ENCODE assay signal across 1 cellular context in the genomic region with DNA sequence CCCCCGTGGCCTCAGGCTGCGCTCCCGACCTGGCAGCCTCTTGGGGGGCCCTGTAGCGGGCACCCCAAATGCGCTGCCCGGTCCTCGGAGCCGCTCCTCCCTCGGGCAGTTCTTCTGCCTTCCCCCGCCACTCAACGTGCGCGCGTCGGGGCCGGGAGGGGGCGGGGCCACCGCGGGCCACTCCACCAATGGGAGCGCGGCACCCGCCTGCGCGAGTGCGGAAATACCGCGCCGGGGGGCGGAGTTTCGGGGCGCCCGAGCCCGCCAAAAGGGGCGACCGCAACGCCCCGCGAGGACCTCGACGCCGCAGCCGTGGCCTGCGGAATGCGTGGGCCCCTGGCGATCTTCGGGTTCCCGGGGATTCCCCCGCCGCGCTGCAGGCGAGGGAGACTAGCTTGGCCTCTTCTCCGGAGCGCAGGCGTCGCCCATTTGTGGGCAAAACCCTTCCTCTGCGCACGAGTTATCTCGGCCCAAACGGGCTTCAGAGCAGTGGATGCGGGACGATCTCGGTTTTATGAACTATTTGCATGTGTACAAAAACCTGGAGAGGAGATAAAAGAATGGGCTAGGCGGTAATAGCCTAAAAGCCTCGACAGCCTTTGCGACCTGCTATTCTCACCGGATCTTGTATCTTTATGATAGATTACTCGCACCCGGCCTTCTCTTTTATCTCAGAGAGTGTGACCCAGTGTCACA.
TF ChIP-seq lines count a peak whose summit lies in the region.

A gene with protein sequence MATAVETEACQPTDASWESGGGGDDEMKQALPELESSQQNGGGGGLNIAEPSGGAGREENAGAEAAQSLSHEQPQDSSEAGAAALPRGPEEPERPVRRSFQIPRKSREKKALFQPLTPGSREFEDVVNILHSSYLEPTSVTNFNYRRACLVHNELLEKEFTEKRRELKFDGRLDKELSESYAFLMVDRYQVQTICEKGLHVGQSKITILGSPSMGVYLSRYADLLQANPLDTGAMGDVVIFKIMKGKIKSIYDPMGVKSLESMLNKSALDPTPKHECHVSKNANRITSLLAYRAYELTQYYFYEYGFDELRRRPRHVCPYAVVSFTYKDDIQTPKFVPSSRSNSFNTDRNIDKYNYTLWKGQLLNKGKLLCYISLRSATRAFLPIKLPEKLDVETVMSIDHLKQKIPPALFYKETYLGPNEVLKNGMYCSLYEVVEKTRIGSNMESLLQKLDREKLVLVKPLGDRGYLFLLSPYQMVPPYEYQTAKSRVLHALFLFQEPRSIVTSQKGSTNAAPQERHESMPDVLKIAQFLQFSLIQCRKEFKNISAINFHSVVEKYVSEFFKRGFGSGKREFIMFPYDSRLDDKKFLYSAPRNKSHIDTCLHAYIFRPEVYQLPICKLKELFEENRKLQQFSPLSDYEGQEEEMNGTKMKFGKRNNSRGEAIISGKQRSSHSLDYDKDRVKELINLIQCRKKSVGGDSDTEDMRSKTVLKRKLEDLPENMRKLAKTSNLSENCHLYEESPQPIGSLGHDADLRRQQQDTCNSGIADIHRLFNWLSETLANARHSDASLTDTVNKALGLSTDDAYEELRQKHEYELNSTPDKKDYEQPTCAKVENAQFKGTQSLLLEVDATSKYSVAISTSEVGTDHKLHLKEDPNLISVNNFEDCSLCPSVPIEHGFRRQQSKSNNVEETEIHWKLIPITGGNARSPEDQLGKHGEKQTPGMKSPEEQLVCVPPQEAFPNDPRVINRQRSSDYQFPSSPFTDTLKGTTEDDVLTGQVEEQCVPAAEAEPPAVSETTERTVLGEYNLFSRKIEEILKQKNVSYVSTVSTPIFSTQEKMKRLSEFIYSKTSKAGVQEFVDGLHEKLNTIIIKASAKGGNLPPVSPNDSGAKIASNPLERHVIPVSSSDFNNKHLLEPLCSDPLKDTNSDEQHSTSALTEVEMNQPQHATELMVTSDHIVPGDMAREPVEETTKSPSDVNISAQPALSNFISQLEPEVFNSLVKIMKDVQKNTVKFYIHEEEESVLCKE (N-terminal part only) (minus strand): TSS at position 144 of the 696 bp plus-strand sequence. CDS start 259 bp downstream, outside the sequence.

TF ChIP-seq in GM12878, 131 proteins besides CTCF, POLR2A, EP300 and RAD21 (continued from another document and continues in another):
- no peak for TF ChIP-seq RELB (IDR thresholded peaks at IDR 0.05; ENCODE audit: low read depth)
- TF ChIP-seq SUPT20H (IDR thresholded peaks at IDR 0.05; ENCODE audit: borderline replicate concordance, control insufficient read depth, low read depth, low read length), result no peak
- TF ChIP-seq BCLAF1 (IDR thresholded peaks at IDR 0.05), result no peak
- TF ChIP-seq BACH1 (IDR thresholded peaks at IDR 0.05; ENCODE audit: borderline replicate concordance), result no peak
- TF ChIP-seq, protein P1, sequence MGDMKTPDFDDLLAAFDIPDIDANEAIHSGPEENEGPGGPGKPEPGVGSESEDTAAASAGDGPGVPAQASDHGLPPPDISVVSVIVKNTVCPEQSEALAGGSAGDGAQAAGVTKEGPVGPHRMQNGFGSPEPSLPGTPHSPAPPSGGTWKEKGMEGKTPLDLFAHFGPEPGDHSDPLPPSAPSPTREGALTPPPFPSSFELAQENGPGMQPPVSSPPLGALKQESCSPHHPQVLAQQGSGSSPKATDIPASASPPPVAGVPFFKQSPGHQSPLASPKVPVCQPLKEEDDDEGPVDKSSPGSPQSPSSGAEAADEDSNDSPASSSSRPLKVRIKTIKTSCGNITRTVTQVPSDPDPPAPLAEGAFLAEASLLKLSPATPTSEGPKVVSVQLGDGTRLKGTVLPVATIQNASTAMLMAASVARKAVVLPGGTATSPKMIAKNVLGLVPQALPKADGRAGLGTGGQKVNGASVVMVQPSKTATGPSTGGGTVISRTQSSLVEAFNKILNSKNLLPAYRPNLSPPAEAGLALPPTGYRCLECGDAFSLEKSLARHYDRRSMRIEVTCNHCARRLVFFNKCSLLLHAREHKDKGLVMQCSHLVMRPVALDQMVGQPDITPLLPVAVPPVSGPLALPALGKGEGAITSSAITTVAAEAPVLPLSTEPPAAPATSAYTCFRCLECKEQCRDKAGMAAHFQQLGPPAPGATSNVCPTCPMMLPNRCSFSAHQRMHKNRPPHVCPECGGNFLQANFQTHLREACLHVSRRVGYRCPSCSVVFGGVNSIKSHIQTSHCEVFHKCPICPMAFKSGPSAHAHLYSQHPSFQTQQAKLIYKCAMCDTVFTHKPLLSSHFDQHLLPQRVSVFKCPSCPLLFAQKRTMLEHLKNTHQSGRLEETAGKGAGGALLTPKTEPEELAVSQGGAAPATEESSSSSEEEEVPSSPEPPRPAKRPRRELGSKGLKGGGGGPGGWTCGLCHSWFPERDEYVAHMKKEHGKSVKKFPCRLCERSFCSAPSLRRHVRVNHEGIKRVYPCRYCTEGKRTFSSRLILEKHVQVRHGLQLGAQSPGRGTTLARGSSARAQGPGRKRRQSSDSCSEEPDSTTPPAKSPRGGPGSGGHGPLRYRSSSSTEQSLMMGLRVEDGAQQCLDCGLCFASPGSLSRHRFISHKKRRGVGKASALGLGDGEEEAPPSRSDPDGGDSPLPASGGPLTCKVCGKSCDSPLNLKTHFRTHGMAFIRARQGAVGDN (IDR thresholded peaks at IDR 0.05), result peak; percentile 97
- no peak for TF ChIP-seq MEF2A (IDR thresholded peaks at IDR 0.05; ENCODE audit: insufficient read depth, low read depth, low read length)
- TF ChIP-seq ATF2 (IDR thresholded peaks at IDR 0.05; ENCODE audit: low read length), result no peak
- TF ChIP-seq KLF5 (IDR thresholded peaks at IDR 0.05; ENCODE audit: partially characterized antibody), result peak; percentile 84
- TF ChIP-seq NR2F1 (conservative IDR thresholded peaks at IDR 0.05), result peak; percentile 63
- TF ChIP-seq, protein P2, sequence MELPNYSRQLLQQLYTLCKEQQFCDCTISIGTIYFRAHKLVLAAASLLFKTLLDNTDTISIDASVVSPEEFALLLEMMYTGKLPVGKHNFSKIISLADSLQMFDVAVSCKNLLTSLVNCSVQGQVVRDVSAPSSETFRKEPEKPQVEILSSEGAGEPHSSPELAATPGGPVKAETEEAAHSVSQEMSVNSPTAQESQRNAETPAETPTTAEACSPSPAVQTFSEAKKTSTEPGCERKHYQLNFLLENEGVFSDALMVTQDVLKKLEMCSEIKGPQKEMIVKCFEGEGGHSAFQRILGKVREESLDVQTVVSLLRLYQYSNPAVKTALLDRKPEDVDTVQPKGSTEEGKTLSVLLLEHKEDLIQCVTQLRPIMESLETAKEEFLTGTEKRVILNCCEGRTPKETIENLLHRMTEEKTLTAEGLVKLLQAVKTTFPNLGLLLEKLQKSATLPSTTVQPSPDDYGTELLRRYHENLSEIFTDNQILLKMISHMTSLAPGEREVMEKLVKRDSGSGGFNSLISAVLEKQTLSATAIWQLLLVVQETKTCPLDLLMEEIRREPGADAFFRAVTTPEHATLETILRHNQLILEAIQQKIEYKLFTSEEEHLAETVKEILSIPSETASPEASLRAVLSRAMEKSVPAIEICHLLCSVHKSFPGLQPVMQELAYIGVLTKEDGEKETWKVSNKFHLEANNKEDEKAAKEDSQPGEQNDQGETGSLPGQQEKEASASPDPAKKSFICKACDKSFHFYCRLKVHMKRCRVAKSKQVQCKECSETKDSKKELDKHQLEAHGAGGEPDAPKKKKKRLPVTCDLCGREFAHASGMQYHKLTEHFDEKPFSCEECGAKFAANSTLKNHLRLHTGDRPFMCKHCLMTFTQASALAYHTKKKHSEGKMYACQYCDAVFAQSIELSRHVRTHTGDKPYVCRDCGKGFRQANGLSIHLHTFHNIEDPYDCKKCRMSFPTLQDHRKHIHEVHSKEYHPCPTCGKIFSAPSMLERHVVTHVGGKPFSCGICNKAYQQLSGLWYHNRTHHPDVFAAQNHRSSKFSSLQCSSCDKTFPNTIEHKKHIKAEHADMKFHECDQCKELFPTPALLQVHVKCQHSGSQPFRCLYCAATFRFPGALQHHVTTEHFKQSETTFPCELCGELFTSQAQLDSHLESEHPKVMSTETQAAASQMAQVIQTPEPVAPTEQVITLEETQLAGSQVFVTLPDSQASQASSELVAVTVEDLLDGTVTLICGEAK (IDR thresholded peaks at IDR 0.05; ENCODE audit: borderline replicate concordance), result 0 out of 2 replicates have a peak, but pooled peaks have one; percentile 28
- 0 out of 2 replicates have a peak, but pooled peaks have one; percentile 5 for TF ChIP-seq TCF12 (IDR thresholded peaks at IDR 0.05; ENCODE audit: low read depth, low read length)
- peak; percentile 65 for TF ChIP-seq POLR2AphosphoS5 (IDR thresholded peaks at IDR 0.05; ENCODE audit: low read length)
- TF ChIP-seq USF1 (IDR thresholded peaks at IDR 0.05; ENCODE audit: borderline replicate concordance, extremely low read length, insufficient read depth, low read depth, low read length), result no peak
- TF ChIP-seq EED (IDR thresholded peaks at IDR 0.05; ENCODE audit: low read depth), result no peak
- no peak for TF ChIP-seq MYB (IDR thresholded peaks at IDR 0.05; ENCODE audit: borderline replicate concordance, low read depth, low read length)
- TF ChIP-seq NRF1 (conservative IDR thresholded peaks at IDR 0.05; ENCODE audit: low read depth, low read length), result peak; percentile 41
- TF ChIP-seq MXI1 (IDR thresholded peaks at IDR 0.05; ENCODE audit: low read depth, low read length), result no peak; the same call in 1 of the 2 replicates
- TF ChIP-seq CHD1 (IDR thresholded peaks at IDR 0.05; ENCODE audit: low read depth, low read length), result no peak
- TF ChIP-seq NBN (IDR thresholded peaks at IDR 0.05), result no peak
- TF ChIP-seq EGR1 (IDR thresholded peaks at IDR 0.05; ENCODE audit: borderline replicate concordance in 1 of 2, low read depth in 2 of 2, low read length in 2 of 2), result peak in 1 of 2 experiments; percentile 53; a peak in 1 of 3 replicates
- no peak for TF ChIP-seq HDAC6 (IDR thresholded peaks at IDR 0.05; ENCODE audit: unreplicated experiment)
- no peak for TF ChIP-seq ZNF622 (IDR thresholded peaks at IDR 0.05)
- 0 out of 2 replicates have a peak, but pooled peaks have one; percentile 11 for TF ChIP-seq RFX5 (IDR thresholded peaks at IDR 0.05; ENCODE audit: low read depth, low read length)
- TF ChIP-seq CBFB (IDR thresholded peaks at IDR 0.05; ENCODE audit: low read depth), result no peak
- no peak for TF ChIP-seq NR2C2 (IDR thresholded peaks at IDR 0.05; ENCODE audit: borderline replicate concordance, control insufficient read depth, insufficient read length, low read depth)
- TF ChIP-seq FOXM1 (IDR thresholded peaks at IDR 0.05; ENCODE audit: low read depth, low read length), result no peak
- TF ChIP-seq CREB1 (IDR thresholded peaks at IDR 0.05; ENCODE audit: low read depth), result peak; percentile 41; the same call in 1 of the 2 replicates
- TF ChIP-seq RUNX3 (IDR thresholded peaks at IDR 0.05; ENCODE audit: low read length), result peak; percentile 92
- no peak for TF ChIP-seq KDM1A (IDR thresholded peaks at IDR 0.05; ENCODE audit: borderline replicate concordance)
- no peak for TF ChIP-seq FOS (IDR thresholded peaks at IDR 0.05; ENCODE audit: borderline replicate concordance, extremely low read depth, insufficient read length)
- peak; percentile 83 for TF ChIP-seq GATAD2B (conservative IDR thresholded peaks at IDR 0.05; ENCODE audit: low read depth)
- no peak for TF ChIP-seq BRCA1 (IDR thresholded peaks at IDR 0.05; ENCODE audit: low read depth, low read length)
- TF ChIP-seq JUNB (IDR thresholded peaks at IDR 0.05), result no peak
- peak; percentile 43 for TF ChIP-seq SP1 (IDR thresholded peaks at IDR 0.05; ENCODE audit: low read depth, low read length)
